Comparison of ENCODE assay signal across 14 cellular contexts in the genomic region with DNA sequence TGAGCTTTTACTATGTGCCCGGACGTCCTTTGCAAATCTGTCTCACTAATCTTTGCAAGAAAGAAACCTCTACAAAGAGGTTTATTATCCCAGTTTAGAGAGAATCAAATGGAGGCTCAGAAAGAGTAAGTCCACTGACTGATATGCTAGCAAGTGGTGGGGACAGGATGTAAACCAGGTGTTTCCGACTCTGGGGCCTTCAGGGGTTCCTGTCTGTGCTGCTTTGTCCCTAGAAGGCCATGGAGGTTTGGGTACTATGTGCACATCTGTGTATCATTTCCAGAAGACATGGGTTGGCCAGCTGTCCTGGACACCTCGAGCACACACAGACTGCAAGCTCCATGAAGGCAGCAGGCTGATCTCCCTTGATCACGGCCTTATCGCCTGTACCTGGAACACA. TPM values are rescaled to one million over a fixed set of nuclear protein-coding genes. Genes with fewer than 3 reads are reported as not detected.
DNase-seq lines count a peak whose midpoint lies in the region; ATAC-seq and TF ChIP-seq lines count a peak whose summit lies in the region.
"Had no signal": no experiment of that assay in that cellular context is flagged by ENCODE, and none has a peak within 500 bp of the region (broad histone marks: within the 10 kb centered on the region; RNA-seq: fewer than 3 reads in every experiment).

No MANE protein-coding gene starts in this region.

- 90 to 93% methylated on average over 6 of the region's 6 CpGs for WGBS in endodermal cell (ENCODE audit: insufficient coverage in 1 of 2, insufficient read length in 1 of 2), 2 experiments
- 59 to 68% (median 67%) methylated on average over 6 of the region's 6 CpGs for WGBS in spleen, 5 donors

- peak overlapping the region; percentile 98 for H3K27ac Mint-ChIP-seq in activated CD4-positive, alpha-beta T cell treated with anti-CD3 and anti-CD28 coated beads, Interleukin-2, amount 10 ng/mL, durations not matched to agents 24 days and 14 days
- no peak overlapping the region for H3K27ac Mint-ChIP-seq in endodermal cell

- no peak for TF ChIP-seq POLR2A in spleen (IDR thresholded peaks at IDR 0.05)

- no peaks in the 10 kb centered on the region for H3K9me3 Mint-ChIP-seq in activated CD4-positive, alpha-beta T cell treated with anti-CD3 and anti-CD28 coated beads, Interleukin-2, amount 10 ng/mL, durations not matched to agents 24 days and 14 days
- no peaks in the 10 kb centered on the region for H3K9me3 Mint-ChIP-seq in endodermal cell

- H3K4me3 Mint-ChIP-seq in activated CD4-positive, alpha-beta T cell treated with anti-CD3 and anti-CD28 coated beads, Interleukin-2, amount 10 ng/mL, durations not matched to agents 24 days and 14 days, result peak overlapping the region; percentile 99
- H3K4me3 Mint-ChIP-seq in endodermal cell, result peak overlapping the region; percentile 89

- no peak for ATAC-seq in mucosa of descending colon

- peaks cover 19% of the 10 kb centered on the region for H3K36me3 Mint-ChIP-seq in activated CD4-positive, alpha-beta T cell treated with anti-CD3 and anti-CD28 coated beads, Interleukin-2, amount 10 ng/mL, durations not matched to agents 24 days and 14 days (ENCODE audit: low read depth)
- H3K36me3 Mint-ChIP-seq in endodermal cell (ENCODE audit: low read depth), result peaks cover 15% of the 10 kb centered on the region

- intact Hi-C loops in activated CD4-positive, alpha-beta T cell treated with anti-CD3 and anti-CD28 coated beads, Interleukin-2, amount 10 ng/mL, durations not matched to agents 24 days and 14 days (cut with micrococcal nuclease), result loop anchor here (10.0 kb wide), 1 partner anchor 120 kb away; a partner anchor contains a TSS
- intact Hi-C loops in spleen (cut with DNase I; ENCODE audit: low total_unique reads), result no loop called here
- intact Hi-C loops in mucosa of descending colon (cut with DNase I, micrococcal nuclease), result no loop called here

- H3K36me3 ChIP-seq in endodermal cell (ENCODE audit: control insufficient read depth, insufficient read depth, low read length) (peaks cover 21% of the 10 kb centered on the region), spleen (peaks cover 0 to 44% (median 23%) of the 10 kb centered on the region in 6 donors), mucosa of descending colon (ENCODE audit: low read depth) (no peaks in the 10 kb centered on the region)

- no peaks in the 10 kb centered on the region for H3K4me1 ChIP-seq in endodermal cell (ENCODE audit: control insufficient read depth, insufficient read depth, low read length)
- peaks cover 16 to 47% (median 34%) of the 10 kb centered on the region in 6 donors for H3K4me1 ChIP-seq in spleen
- peaks cover 8% of the 10 kb centered on the region for H3K4me1 ChIP-seq in mucosa of descending colon (ENCODE audit: low read depth)

- H3K9me3 ChIP-seq in endodermal cell (ENCODE audit: control insufficient read depth, low read length) (no peaks in the 10 kb centered on the region), spleen (no peaks in the 10 kb centered on the region), mucosa of descending colon (no peaks in the 10 kb centered on the region)
- H3K9me3 ChIP-seq: SK-N-SH, tibial nerve had no signal

- H3K27ac ChIP-seq in RWPE1 (peak overlapping the region; percentile 89), endodermal cell (ENCODE audit: low read depth, low read length) (no peak overlapping the region), spleen (peak overlapping the region in 5 of 8 donors; percentile 88 to 96 (median 93))

- H3K4me1 Mint-ChIP-seq in activated CD4-positive, alpha-beta T cell treated with anti-CD3 and anti-CD28 coated beads, Interleukin-2, amount 10 ng/mL, durations not matched to agents 24 days and 14 days, result peaks cover 24% of the 10 kb centered on the region
- peaks cover 10% of the 10 kb centered on the region for H3K4me1 Mint-ChIP-seq in endodermal cell

- peak; percentile 65 for DNase-seq in activated CD4-positive, alpha-beta T cell treated with anti-CD3 and anti-CD28 coated beads, Interleukin-2, amount 10 ng/mL, durations not matched to agents 24 days and 14 days
- no peak for DNase-seq in activated CD4-positive, alpha-beta T cell treated with anti-CD3 and anti-CD28 coated beads, Interleukin-2, amount 50 U/mL, for 4 hours
- DNase-seq in RWPE1 (ENCODE audit: low spot score), result no peak
- no peak for DNase-seq in endodermal cell
- no peak for DNase-seq in spleen
- DNase-seq in NCI-H524 treated with DMSO at 0.1 percent for 48 hours (lab: John Stamatoyannopoulos, UW), result no peak
- no peak for DNase-seq in mucosa of descending colon
- no peak for DNase-seq in NCI-H2029 treated with DMSO at 0.1 percent for 48 hours (lab: John Stamatoyannopoulos, UW)
- DNase-seq: activated effector memory CD4-positive, alpha-beta T cell treated with Interleukin-2 at 50 U/mL for 16 hours; left ventricle myocardium superior; NCI-H2081 treated with DMSO at 0.1 percent for 48 hours; SK-N-SH had no signal

- no peaks in the 10 kb centered on the region for H3K27me3 Mint-ChIP-seq in activated CD4-positive, alpha-beta T cell treated with anti-CD3 and anti-CD28 coated beads, Interleukin-2, amount 10 ng/mL, durations not matched to agents 24 days and 14 days
- H3K27me3 Mint-ChIP-seq in endodermal cell (ENCODE audit: insufficient read depth), result peaks cover 15% of the 10 kb centered on the region

- CTCF ChIA-PET in RWPE1 (lab: Yijun Ruan, JAX), result no interaction called here

- H3K4me3 ChIP-seq in endodermal cell (ENCODE audit: low read length), result no peak overlapping the region
- H3K4me3 ChIP-seq in spleen, result peak overlapping the region in 5 of 8 donors; percentile 53 to 89 (median 60)
- H3K4me3 ChIP-seq in mucosa of descending colon, result no peak overlapping the region

- H3K27me3 ChIP-seq in endodermal cell (ENCODE audit: control insufficient read depth, insufficient read depth, low read length, poor library complexity, severe bottlenecking), result no peaks in the 10 kb centered on the region
- H3K27me3 ChIP-seq in spleen (replicated peaks in 1 of 7), result no peaks in the 10 kb centered on the region
- H3K27me3 ChIP-seq: tibial nerve had no signal

- POLR2A ChIA-PET in RWPE1 (lab: Yijun Ruan, JAX; ENCODE audit: low non-redundant PET), result no interaction called here

- H3K9ac ChIP-seq in endodermal cell (ENCODE audit: extremely low read depth, low read length, poor library complexity, severe bottlenecking), result no peak overlapping the region

- TF ChIP-seq CTCF in RWPE1 (conservative IDR thresholded peaks at IDR 0.05; ENCODE audit: low read depth) (no peak), endodermal cell (conservative IDR thresholded peaks at IDR 0.05) (no peak), spleen (IDR thresholded peaks at IDR 0.05 in 8 of 11, conservative IDR thresholded peaks at IDR 0.05 in 3 of 11) (no peak), mucosa of descending colon (IDR thresholded peaks at IDR 0.05) (no peak)

RNA-seq across cellular contexts. Expression of a gene that starts 1.2 kb away (rescaled TPM):
- total RNA-seq in activated CD4-positive, alpha-beta T cell treated with anti-CD3 and anti-CD28 coated beads, Interleukin-2, amount 10 ng/mL, durations not matched to agents 24 days and 14 days, result 10.1 and 12.2 TPM in 2 replicates
- total RNA-seq in endodermal cell (10 to 100 TPM; 14.7 to 22.9 TPM), spleen (10 to 100 TPM in 2 of 7 donors, 1 to 10 TPM in 5; 3.9 to 12.4 (median 7.4) TPM), mucosa of descending colon (1 to 10 TPM; 5.5 to 8.9 (median 8.9) TPM)
- 21.8 TPM for polyA plus RNA-seq in endodermal cell (2013, experiment 1 of 2)
- polyA plus RNA-seq in endodermal cell (2013, experiment 2 of 2), result 15.8 TPM
- polyA plus RNA-seq in spleen, result 10 to 100 TPM; 15.0 to 36.3 (median 25.7) TPM

RNA-seq across cellular contexts. Expression of a gene that starts 13.5 kb away (rescaled TPM):
- total RNA-seq in activated CD4-positive, alpha-beta T cell treated with anti-CD3 and anti-CD28 coated beads, Interleukin-2, amount 10 ng/mL, durations not matched to agents 24 days and 14 days, result 0.05 TPM in 1 of 2 replicates, not detected in the other
- total RNA-seq in endodermal cell (1 to 10 TPM; 2.5 to 3.6 TPM), spleen (not detected), mucosa of descending colon (10 to 100 TPM in 1 of 3 donors, 1 to 10 TPM in 1, under 1 TPM in 1; 0.75 to 17.5 (median 2.1) TPM)
- 4.1 TPM for polyA plus RNA-seq in endodermal cell (2013, experiment 1 of 2)
- polyA plus RNA-seq in endodermal cell (2013, experiment 2 of 2), result 2.6 TPM
- under 1 TPM in 2 of 3 donors, not detected in 1; 0.02 to 0.19 TPM for polyA plus RNA-seq in spleen
- total RNA-seq: left ventricle myocardium superior, tibial nerve had no signal
- polyA plus RNA-seq: fibroblast of lung had no signal

RNA-seq across cellular contexts. Expression of a gene that starts 29.7 kb away (rescaled TPM):
- total RNA-seq in activated CD4-positive, alpha-beta T cell treated with anti-CD3 and anti-CD28 coated beads, Interleukin-2, amount 10 ng/mL, durations not matched to agents 24 days and 14 days, result 61.9 and 66.5 TPM in 2 replicates
- total RNA-seq in endodermal cell, result 10 to 100 TPM; 66.0 to 73.9 TPM
- 65.0 TPM for polyA plus RNA-seq in endodermal cell (2013, experiment 1 of 2)
- 52.9 TPM for polyA plus RNA-seq in endodermal cell (2013, experiment 2 of 2)
- total RNA-seq in spleen, result 100 to 1,000 TPM in 3 of 7 donors, 10 to 100 TPM in 4; 85.8 to 171 (median 98.1) TPM
- polyA plus RNA-seq in spleen, result 10 to 100 TPM; 51.3 to 64.1 (median 56.6) TPM
- 100 to 1,000 TPM; 109 to 145 (median 124) TPM for total RNA-seq in mucosa of descending colon

Comparison
In these comparisons a context has a peak if more than half of its experiments do, and no peak if none do; other contexts are left out.
1. H3K4me3 ChIP-seq: peak in spleen (5 of 8); none in endodermal cell (single experiment) and mucosa of descending colon (single experiment).